ENCODE assay signal across 1 cellular context in genomic region chr12:6470375-6471163, GRCh38.
TF ChIP-seq lines count a peak whose summit lies in the region.

Gene VAMP1 (minus strand): TSS chr12:6470677. CDS start chr12:6470531, 146 bp downstream.

TF ChIP-seq in HepG2, 621 proteins besides CTCF, POLR2A, EP300 and RAD21 (continued from another document and continues in another):
- TF ChIP-seq ZNF276 (CRISPR knock-in tag; IDR thresholded peaks at IDR 0.05; ENCODE audit: low read depth) = no peak
- TF ChIP-seq HOMEZ (CRISPR knock-in tag; IDR thresholded peaks at IDR 0.05; ENCODE audit: low read depth) = peak; percentile 66; the same call in 1 of the 2 replicates
- TF ChIP-seq ZNF275 (CRISPR knock-in tag; IDR thresholded peaks at IDR 0.05; ENCODE audit: borderline replicate concordance) = peak; percentile 95
- no peak; a peak in 1 of 4 replicates for TF ChIP-seq ATF4 (CRISPR knock-in tag; IDR thresholded peaks at IDR 0.05)
- TF ChIP-seq ZFP37 (CRISPR knock-in tag; IDR thresholded peaks at IDR 0.05; ENCODE audit: borderline replicate concordance) = peak; percentile 35; the same call in 1 of the 2 replicates
- TF ChIP-seq ZXDC (CRISPR knock-in tag; IDR thresholded peaks at IDR 0.05) = 0 out of 2 replicates have a peak, but pooled peaks have one; percentile 44
- peak; percentile 71; the same call in 1 of the 2 replicates for TF ChIP-seq ZNF280B (CRISPR knock-in tag; IDR thresholded peaks at IDR 0.05; ENCODE audit: borderline replicate concordance)
- peak; percentile 91 for TF ChIP-seq ZMYM4 (CRISPR knock-in tag; IDR thresholded peaks at IDR 0.05)
- peak; percentile 83; the same call in 1 of the 2 replicates for TF ChIP-seq ZNF614 (CRISPR knock-in tag; IDR thresholded peaks at IDR 0.05; ENCODE audit: borderline replicate concordance)
- peak; percentile 77; the same call in 1 of the 2 replicates for TF ChIP-seq HES4 (CRISPR knock-in tag; IDR thresholded peaks at IDR 0.05; ENCODE audit: borderline replicate concordance)
- TF ChIP-seq ZBTB40 (IDR thresholded peaks at IDR 0.05) = no peak
- TF ChIP-seq ZBTB40 (CRISPR knock-in tag; IDR thresholded peaks at IDR 0.05) = peak; percentile 73; the same call in 1 of the 2 replicates
- TF ChIP-seq ZNF18 (CRISPR knock-in tag; IDR thresholded peaks at IDR 0.05; ENCODE audit: insufficient replicate concordance) = peak; percentile 42
- 0 out of 2 replicates have a peak, but pooled peaks have one; percentile 48 for TF ChIP-seq JUND (CRISPR knock-in tag; IDR thresholded peaks at IDR 0.05)
- peak; percentile 61; the same call in 1 of the 2 replicates for TF ChIP-seq CEBPB (IDR thresholded peaks at IDR 0.05; ENCODE audit: borderline replicate concordance, low read depth, low read length)
- no peak for TF ChIP-seq ZNF251 (CRISPR knock-in tag; IDR thresholded peaks at IDR 0.05)
- no peak for TF ChIP-seq ZNF674 (CRISPR knock-in tag; IDR thresholded peaks at IDR 0.05; ENCODE audit: low read depth)
- peak; percentile 80; the same call in 1 of the 2 replicates for TF ChIP-seq MTERF4 (CRISPR knock-in tag; IDR thresholded peaks at IDR 0.05)
- peak; percentile 20; the same call in 1 of the 2 replicates for TF ChIP-seq ZBTB37 (CRISPR knock-in tag; IDR thresholded peaks at IDR 0.05)
- TF ChIP-seq PREB (CRISPR knock-in tag; IDR thresholded peaks at IDR 0.05) = no peak
- TF ChIP-seq ASH2L (IDR thresholded peaks at IDR 0.05; ENCODE audit: insufficient read length, low read depth, low read length) = peak; percentile 53
- TF ChIP-seq ZC3H4 (CRISPR knock-in tag; IDR thresholded peaks at IDR 0.05; ENCODE audit: borderline replicate concordance) = peak; percentile 59; the same call in 1 of the 2 replicates
- 0 out of 2 replicates have a peak, but pooled peaks have one; percentile 40 for TF ChIP-seq KLF15 (CRISPR knock-in tag; IDR thresholded peaks at IDR 0.05; ENCODE audit: borderline replicate concordance)
- no peak for TF ChIP-seq MATR3 (CRISPR knock-in tag; IDR thresholded peaks at IDR 0.05)
